Comparison of ENCODE assay signal across 1 cellular context in genomic region chr1:2998503-2999100, GRCh38.
TF ChIP-seq lines count a peak whose summit lies in the region.

No MANE protein-coding gene starts in this region.

TF ChIP-seq in HCT116, 20 proteins besides CTCF, POLR2A, EP300 and RAD21 (continued from another document):
- TF ChIP-seq ZBTB33 (IDR thresholded peaks at IDR 0.05; ENCODE audit: extremely low read depth, insufficient replicate concordance, low read length) (no peak), TCF7L2 (IDR thresholded peaks at IDR 0.05; ENCODE audit: borderline replicate concordance, extremely low read depth, insufficient read depth, insufficient read length) (no peak), SP1 (IDR thresholded peaks at IDR 0.05; ENCODE audit: low read depth) (no peak), EZH2phosphoT487 (IDR thresholded peaks at IDR 0.05; ENCODE audit: borderline replicate concordance) (no peak), MAX (IDR thresholded peaks at IDR 0.05) (no peak), EZH2 (IDR thresholded peaks at IDR 0.05) (no peak), CBX3 (IDR thresholded peaks at IDR 0.05; ENCODE audit: low read depth) (no peak), FOSL1 (IDR thresholded peaks at IDR 0.05; ENCODE audit: low read depth) (no peak), SIN3A (IDR thresholded peaks at IDR 0.05; ENCODE audit: low read depth) (no peak)
